ENCODE assay signal across 22 cellular contexts in the genomic region with DNA sequence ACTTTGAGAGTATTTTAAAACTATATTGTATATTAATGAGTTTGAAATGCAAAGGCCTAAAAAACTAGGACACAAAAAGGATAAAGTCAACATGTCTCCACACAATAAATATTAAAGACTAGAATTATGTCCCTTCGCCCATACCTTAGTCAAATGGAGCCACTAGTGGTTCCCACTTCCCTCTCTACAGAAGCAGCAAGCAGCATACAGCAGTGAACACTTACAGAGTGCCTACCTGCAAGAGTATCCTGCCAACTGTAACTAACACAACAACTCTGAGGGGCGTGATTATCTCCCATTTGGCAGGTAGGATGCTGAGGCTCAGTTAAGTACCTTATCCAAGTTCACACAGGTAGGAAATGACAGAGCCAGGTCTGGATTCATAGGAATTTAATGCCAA. TPM values are rescaled to one million over a fixed set of nuclear protein-coding genes. Genes with fewer than 3 reads are reported as not detected.
A peak's percentile ranks its signal among the peaks of the same experiment; 100 is the strongest.
DNase-seq lines count a peak whose midpoint lies in the region; ATAC-seq, FAIRE-seq and TF ChIP-seq lines count a peak whose summit lies in the region.
"Had no signal": no experiment of that assay in that cellular context is flagged by ENCODE, and none has a peak within 500 bp of the region (broad histone marks: within the 10 kb centered on the region; RNA-seq: fewer than 3 reads in every experiment).

No MANE protein-coding gene starts in this region.

- BruUV-seq in K562 (replicated peaks; lab: Mats Ljungman, UMichigan) = no TSS peak

- peak; percentile 60 for ATAC-seq in GM19351 (IDR thresholded peaks at IDR 0.05; ENCODE audit: unreplicated experiment)
- peak; percentile 45 for ATAC-seq in HG03045 (IDR thresholded peaks at IDR 0.05; ENCODE audit: unreplicated experiment)
- peak; percentile 34; the same call in 2 of the 3 replicates for ATAC-seq in K562
- no peak for ATAC-seq in left ventricle myocardium superior
- ATAC-seq: CD8-positive, alpha-beta T cell; Panc1 had no signal

- H3K4me1 ChIP-seq in K562 (replicated peaks in 1 of 2; ENCODE audit: control insufficient read depth in 2 of 2, insufficient read depth in 2 of 2, low read length in 2 of 2) = no peaks in the 10 kb centered on the region
- H3K4me1 ChIP-seq: SJSA1 had no signal

- peak overlapping the region in 4 of 7 donors; percentile 24 to 50 (median 39) for H3K27ac Mint-ChIP-seq in CD14-positive monocyte
- H3K27ac Mint-ChIP-seq: CD8-positive, alpha-beta T cell; T-helper 1 cell treated with Interleukin-12 subunit alpha and Interleukin-12 subunit beta and Interleukin-4 antibody, amounts not matched to agents 30 μg/mL and 1 μg/mL, for 36 hours had no signal

- no peak overlapping the region for H3K4me3 ChIP-seq in K562
- H3K4me3 ChIP-seq: BLaER1, SJSA1 had no signal

- no peaks in the 10 kb centered on the region for H3K9me1 ChIP-seq in K562 (ENCODE audit: control insufficient read depth, insufficient read depth, low read length)

- TF ChIP-seq RAD21 in K562 (CRISPR knock-in tag; conservative IDR thresholded peaks at IDR 0.05 in 1 of 2, IDR thresholded peaks at IDR 0.05 in 1 of 2) = no peak

- H3K36me3 Mint-ChIP-seq in CD14-positive monocyte = peaks cover 9 to 18% of the 10 kb centered on the region in 2 donors

- CTCF ChIA-PET in K562 (lab: Yijun Ruan, JAX; ENCODE audit: low intra/inter-chr PET ratio) = no interaction called here

- no peaks in the 10 kb centered on the region for H3K9me3 ChIP-seq in K562 (replicated peaks; ENCODE audit: control insufficient read depth, insufficient read depth, low read depth, low read length)
- H3K9me3 ChIP-seq: BLaER1, SJSA1 had no signal

- H3K4me3 Mint-ChIP-seq in CD14-positive monocyte = no peak overlapping the region
- H3K4me3 Mint-ChIP-seq: CD8-positive, alpha-beta T cell; T-helper 1 cell treated with Interleukin-12 subunit alpha and Interleukin-12 subunit beta and Interleukin-4 antibody, amounts not matched to agents 30 μg/mL and 1 μg/mL, for 36 hours had no signal

- POLR2A ChIA-PET in K562 (lab: Yijun Ruan, JAX) = interaction anchor here (1.5 kb wide), 1 partner anchor 16 kb away, joined by 4 read pairs; no protein-coding TSS in a partner anchor

- H3K4me2 ChIP-seq in K562 (ENCODE audit: insufficient read depth, low read length) = no peak overlapping the region
- H3K4me2 ChIP-seq: BLaER1 had no signal

- in situ Hi-C loops in K562 (cut with MboI) = no loop called here

- H3K79me2 ChIP-seq in K562 (ENCODE audit: control insufficient read depth, insufficient read depth, low read length) = peaks cover 85% of the 10 kb centered on the region

- no peaks in the 10 kb centered on the region for H3K27me3 ChIP-seq in K562 (ENCODE audit: control insufficient read depth in 2 of 2, insufficient read depth in 2 of 2, low read length in 2 of 2)
- H3K27me3 ChIP-seq: BLaER1, SJSA1 had no signal

- peaks cover 61% of the 10 kb centered on the region for H3K4me1 Mint-ChIP-seq in CD14-positive monocyte

- FAIRE-seq in K562 (lab: Jason Lieb, UNC) = no peak
- FAIRE-seq: A204.1, H1 had no signal

- TF ChIP-seq EP300 in K562 (IDR thresholded peaks at IDR 0.05; ENCODE audit: low read length) = no peak

- DNase-seq in CD14-positive monocyte (ENCODE audit: low spot score) = no peak
- DNase-seq in K562 (ENCODE audit: extremely low read depth in 1 of 4, low spot score in 3 of 4) = no peak
- no peak for DNase-seq in NCI-H2107 (lab: John Stamatoyannopoulos, UW)
- no peak for DNase-seq in left ventricle myocardium superior
- DNase-seq in NK-92 treated with Interleukin-12 subunit alpha and Interleukin-12 subunit beta, amount 100 ng/mL, for 24 hours (lab: John Stamatoyannopoulos, UW) = no peak
- no peak for DNase-seq in SIG-M5 (lab: John Stamatoyannopoulos, UW)
- DNase-seq: Calu3; CD8-positive, alpha-beta T cell; GF-D8; NCI-H1105; NCI-H1694; NCI-H226; NCI-H524; NCI-H82 had no signal

- no peaks in the 10 kb centered on the region for H3K9me3 Mint-ChIP-seq in CD14-positive monocyte
- H3K9me3 Mint-ChIP-seq: CD8-positive, alpha-beta T cell; T-helper 1 cell treated with Interleukin-12 subunit alpha and Interleukin-12 subunit beta and Interleukin-4 antibody, amounts not matched to agents 30 μg/mL and 1 μg/mL, for 36 hours had no signal

- TF ChIP-seq POLR2A in K562 (conservative IDR thresholded peaks at IDR 0.05) = no peak

- no peaks in the 10 kb centered on the region for H3K27me3 Mint-ChIP-seq in CD14-positive monocyte (ENCODE audit: low read depth in 3 of 3)

- H4K20me1 ChIP-seq in K562 (replicated peaks; ENCODE audit: control insufficient read depth, insufficient read depth, low read length) = peaks cover 9% of the 10 kb centered on the region

- no peak overlapping the region for H3K9ac ChIP-seq in K562 (ENCODE audit: insufficient read depth in 1 of 2, low read depth in 2 of 2, low read length in 2 of 2)
- H3K9ac ChIP-seq: BLaER1 had no signal

- WGBS in K562 (ENCODE audit: insufficient coverage, low coverage, missing lambda C conversion rate) = 98% methylated on average over 2 of the region's 2 CpGs

- no peak for TF ChIP-seq CTCF in CD14-positive monocyte (IDR thresholded peaks at IDR 0.05)
- no peak for TF ChIP-seq CTCF in K562 (IDR thresholded peaks at IDR 0.05 in 2 of 3, conservative IDR thresholded peaks at IDR 0.05 in 1 of 3; ENCODE audit: insufficient read depth in 2 of 3, low read depth in 1 of 3, low read length in 3 of 3)

- H2AFZ ChIP-seq in K562 (ENCODE audit: low read depth, low read length) = no peak overlapping the region

- intact Hi-C loops in CD14-positive monocyte (cut with micrococcal nuclease) = no loop called here
- intact Hi-C loops in K562 (cut with micrococcal nuclease) = no loop called here
- intact Hi-C loops in left ventricle myocardium superior (cut with micrococcal nuclease) = no loop called here

- H3K27ac ChIP-seq in K562 (ENCODE audit: extremely low read depth, low read depth, low read length) = no peak overlapping the region
- H3K27ac ChIP-seq: BLaER1, SJSA1 had no signal

- no peaks in the 10 kb centered on the region for H3K36me3 ChIP-seq in K562 (ENCODE audit: control insufficient read depth, insufficient read depth, low read length)
- H3K36me3 ChIP-seq: SJSA1 had no signal

TF ChIP-seq in K562, 482 proteins besides CTCF, POLR2A, EP300 and RAD21:
- no peak for TF ChIP-seq ZNF146 (CRISPR knock-in tag; IDR thresholded peaks at IDR 0.05; ENCODE audit: unreplicated experiment)

RNA-seq across cellular contexts. Expression of gene DYNC1LI1, which starts 17.2 kb away (rescaled TPM):
- polyA plus RNA-seq in CD14-positive monocyte (10 to 100 TPM; 46.8 to 50.1 TPM), K562 (2011; rRNA removed) (42.5 and 85.4 TPM in 2 replicates), K562 (2014; fragmentation: Illumina TruSeq; extraction: Trizol) (60.7 and 66.9 TPM in 2 replicates), K562 (2014; fragmentation: Nextera tagmentation; extraction: Ambion mirVana) (10 to 100 TPM; 21.0 to 26.0 TPM), K562 (2014; rRNA removed) (54.8 and 59.5 TPM in 2 replicates)
- total RNA-seq in K562 (2011; cell fraction: chromatin; rRNA removed; ENCODE audit: low replicate concordance) = 31.8 and 78.8 TPM in 2 replicates
- 39.7 and 41.7 TPM in 2 replicates for total RNA-seq in K562 (2011; cell fraction: nucleolus; rRNA removed)
- total RNA-seq in K562 (2011; cell fraction: nucleoplasm; rRNA removed) = 50.8 and 61.4 TPM in 2 replicates
- total RNA-seq in K562 (2014; rRNA removed) (61.3 and 61.6 TPM in 2 replicates), K562 (2014; rRNA removed; fragmentation: Illumina TruSeq; extraction: Trizol) (78.1 and 101 TPM in 2 replicates), K562 (2015; rRNA removed; fragmentation: Illumina TruSeq; extraction: Trizol) (66.8 and 70.2 TPM in 2 replicates), K562 (2021) (61.8 and 63.0 TPM in 2 replicates), left ventricle myocardium superior (53.5 TPM)
- polyA plus RNA-seq in K562 (2011; cell fraction: cytosol; rRNA removed) = 18.3 and 20.7 TPM in 2 replicates
- 15.0 and 15.5 TPM in 2 replicates for polyA plus RNA-seq in K562 (2011; cell fraction: nucleus; rRNA removed)
- 40.5 and 70.9 TPM in 2 replicates for polyA plus RNA-seq in K562 (2012)
- 61.2 and 78.5 TPM in 2 replicates for polyA minus RNA-seq in K562 (2011; rRNA and poly(A)+ RNA removed)
- 19.2 and 34.3 TPM in 2 replicates for polyA minus RNA-seq in K562 (2011; cell fraction: cytosol; rRNA and poly(A)+ RNA removed)
- polyA minus RNA-seq in K562 (2011; cell fraction: nucleus; rRNA and poly(A)+ RNA removed) = 39.3 and 54.0 TPM in 2 replicates

RNA-seq across cellular contexts. Expression of gene CMTM6, which starts 50.8 kb away (rescaled TPM):
- polyA plus RNA-seq in CD14-positive monocyte = 100 to 1,000 TPM; 190 to 210 TPM
- total RNA-seq in K562 (2011; cell fraction: chromatin; rRNA removed; ENCODE audit: low replicate concordance) = 12.5 and 35.1 TPM in 2 replicates
- 11.8 and 13.0 TPM in 2 replicates for total RNA-seq in K562 (2011; cell fraction: nucleolus; rRNA removed)
- 29.2 and 59.8 TPM in 2 replicates for total RNA-seq in K562 (2011; cell fraction: nucleoplasm; rRNA removed)
- total RNA-seq in K562 (2014; rRNA removed) = 13.1 and 14.9 TPM in 2 replicates
- 30.2 and 36.6 TPM in 2 replicates for total RNA-seq in K562 (2014; rRNA removed; fragmentation: Illumina TruSeq; extraction: Trizol)
- 35.5 and 39.7 TPM in 2 replicates for total RNA-seq in K562 (2015; rRNA removed; fragmentation: Illumina TruSeq; extraction: Trizol)
- total RNA-seq in K562 (2021) = 19.5 TPM in 2 replicates
- polyA plus RNA-seq in K562 (2011; rRNA removed) = 19.0 and 27.8 TPM in 2 replicates
- polyA plus RNA-seq in K562 (2011; cell fraction: cytosol; rRNA removed) = 5.3 and 11.6 TPM in 2 replicates
- polyA plus RNA-seq in K562 (2011; cell fraction: nucleus; rRNA removed) = 5.5 and 9.9 TPM in 2 replicates
- 18.1 and 19.3 TPM in 2 replicates for polyA plus RNA-seq in K562 (2012)
- polyA plus RNA-seq in K562 (2014; fragmentation: Illumina TruSeq; extraction: Trizol) = 18.9 and 21.3 TPM in 2 replicates
- 1 to 10 TPM; 8.9 to 9.2 TPM for polyA plus RNA-seq in K562 (2014; fragmentation: Nextera tagmentation; extraction: Ambion mirVana)
- 19.5 and 21.8 TPM in 2 replicates for polyA plus RNA-seq in K562 (2014; rRNA removed)
- 20.5 and 22.6 TPM in 2 replicates for polyA minus RNA-seq in K562 (2011; rRNA and poly(A)+ RNA removed)
- polyA minus RNA-seq in K562 (2011; cell fraction: cytosol; rRNA and poly(A)+ RNA removed) = 5.8 and 9.8 TPM in 2 replicates
- 4.2 and 7.9 TPM in 2 replicates for polyA minus RNA-seq in K562 (2011; cell fraction: nucleus; rRNA and poly(A)+ RNA removed)
- 10.9 TPM for total RNA-seq in left ventricle myocardium superior
